Comparison of ENCODE assay signal across 9 cellular contexts in the genomic region with DNA sequence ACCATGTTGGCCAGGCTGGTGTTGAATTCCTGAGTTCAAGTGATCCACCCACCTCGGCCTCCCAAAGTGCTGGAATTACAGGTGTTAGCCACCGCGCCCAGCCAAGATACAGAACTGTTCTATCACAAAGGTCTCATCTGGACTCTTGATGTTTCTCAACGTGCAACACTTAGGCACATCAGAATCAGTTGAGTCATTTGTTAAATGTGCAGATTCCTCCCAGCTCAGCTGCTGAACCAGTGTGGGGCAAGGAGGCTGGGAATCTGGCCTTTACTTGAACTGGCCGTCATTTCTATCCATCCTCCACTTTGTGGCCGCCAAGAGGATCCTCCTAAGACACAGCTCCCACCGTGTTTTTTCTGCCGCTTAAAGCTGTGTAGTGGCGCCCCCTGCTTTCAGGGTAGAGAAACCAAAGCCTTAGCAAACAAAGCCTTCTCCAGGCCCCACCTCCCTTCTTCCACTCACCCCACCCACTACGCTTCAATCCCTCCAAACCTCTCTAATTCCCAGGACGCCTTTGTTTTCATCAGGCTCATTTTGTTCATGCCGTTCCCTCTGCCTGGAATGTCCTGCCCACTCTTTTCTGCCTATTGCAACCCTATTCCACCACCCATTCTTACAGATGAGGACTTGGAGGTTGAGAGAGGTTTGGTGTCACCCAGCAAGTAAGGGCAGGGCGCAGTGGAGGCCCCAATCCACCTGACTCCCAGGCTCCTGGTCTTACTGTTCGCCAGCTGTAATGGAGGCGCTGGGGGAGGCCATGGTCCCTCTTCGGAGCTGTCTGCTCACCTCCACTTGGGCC. TPM values are rescaled to one million over a fixed set of nuclear protein-coding genes. Genes with fewer than 3 reads are reported as not detected.
A peak's percentile ranks its signal among the peaks of the same experiment; 100 is the strongest.
DNase-seq lines count a peak whose midpoint lies in the region; ATAC-seq and TF ChIP-seq lines count a peak whose summit lies in the region.
"Had no signal": no experiment of that assay in that cellular context is flagged by ENCODE, and none has a peak within 500 bp of the region (broad histone marks: within the 10 kb centered on the region; RNA-seq: fewer than 3 reads in every experiment).

No MANE protein-coding gene starts in this region.

- H3K27me3 Mint-ChIP-seq in Calu3 (ENCODE audit: unreplicated experiment), result no peaks in the 10 kb centered on the region
- H3K27me3 Mint-ChIP-seq in activated CD8-positive, alpha-beta T cell treated with anti-CD3 and anti-CD28 coated beads for 36 hours, result peaks cover 19% of the 10 kb centered on the region
- peaks cover 29% of the 10 kb centered on the region for H3K27me3 Mint-ChIP-seq in activated T-helper 2 cell treated with anti-CD3 and anti-CD28 coated beads, Interferon-gamma antibody, Interleukin-2, Interleukin-4, amounts not matched to agents 10 μg/mL and 5 μg/mL and 100 μg/mL, durations not matched to agents 14 hours and 24 hours and 36 hours (ENCODE audit: low read depth)

- peak; percentile 37 for TF ChIP-seq EP300 in transverse colon (IDR thresholded peaks at IDR 0.05; ENCODE audit: low read depth)

- no peaks in the 10 kb centered on the region for H3K36me3 ChIP-seq in transverse colon

- peaks cover 41% of the 10 kb centered on the region for H3K27me3 ChIP-seq in transverse colon

- H3K27ac ChIP-seq in transverse colon, result peak overlapping the region; percentile 84 to 96 (median 85)

- no TSS peak for BruUV-seq in Calu3 (replicated peaks; lab: Mats Ljungman, UMichigan)

- DNase-seq in Calu3, result peak; percentile 45
- peak; percentile 80 for DNase-seq in HuH-7 (ENCODE audit: low spot score)
- peak; percentile 72 for DNase-seq in activated CD8-positive, alpha-beta T cell treated with anti-CD3 and anti-CD28 coated beads for 36 hours
- DNase-seq in iPS DF 19.7 (ENCODE audit: low read depth, low spot score), result peak; percentile 80
- peak; percentile 57 for DNase-seq in transverse colon
- DNase-seq in activated T-helper 2 cell treated with anti-CD3 and anti-CD28 coated beads, Interferon-gamma antibody, Interleukin-2, Interleukin-4, amounts not matched to agents 10 μg/mL and 5 μg/mL and 100 μg/mL, durations not matched to agents 14 hours and 24 hours and 36 hours (ENCODE audit: low spot score), result no peak

- intact Hi-C loops in Calu3 (cut with micrococcal nuclease; ENCODE audit: unreplicated experiment) (no loop called here), transverse colon (cut with DNase I; ENCODE audit: low total_unique reads) (no loop called here)
- intact Hi-C loops in activated CD8-positive, alpha-beta T cell treated with anti-CD3 and anti-CD28 coated beads for 36 hours (cut with micrococcal nuclease), result no loop called here
- intact Hi-C loops in activated T-helper 2 cell treated with anti-CD3 and anti-CD28 coated beads, Interferon-gamma antibody, Interleukin-2, Interleukin-4, amounts not matched to agents 10 μg/mL and 5 μg/mL and 100 μg/mL, durations not matched to agents 14 hours and 24 hours and 36 hours (cut with micrococcal nuclease), result loop anchor here (2.0 kb wide), 1 partner anchor 31 kb away; no protein-coding TSS in a partner anchor

- WGBS in transverse colon (ENCODE audit: low coverage in 1 of 2), 2 donors, result 66 to 77% methylated on average over 8 to 16 of the region's 16 CpGs

- no peak overlapping the region for H3K4me3 Mint-ChIP-seq in Calu3 (ENCODE audit: low read depth, unreplicated experiment)
- no peak overlapping the region for H3K4me3 Mint-ChIP-seq in activated CD8-positive, alpha-beta T cell treated with anti-CD3 and anti-CD28 coated beads for 36 hours
- H3K4me3 Mint-ChIP-seq in activated T-helper 2 cell treated with anti-CD3 and anti-CD28 coated beads, Interferon-gamma antibody, Interleukin-2, Interleukin-4, amounts not matched to agents 10 μg/mL and 5 μg/mL and 100 μg/mL, durations not matched to agents 14 hours and 24 hours and 36 hours (ENCODE audit: low read depth), result no peak overlapping the region

- H3K27ac Mint-ChIP-seq in Calu3 (ENCODE audit: unreplicated experiment), result no peak overlapping the region
- no peak overlapping the region for H3K27ac Mint-ChIP-seq in activated CD8-positive, alpha-beta T cell treated with anti-CD3 and anti-CD28 coated beads for 36 hours
- no peak overlapping the region for H3K27ac Mint-ChIP-seq in activated T-helper 2 cell treated with anti-CD3 and anti-CD28 coated beads, Interferon-gamma antibody, Interleukin-2, Interleukin-4, amounts not matched to agents 10 μg/mL and 5 μg/mL and 100 μg/mL, durations not matched to agents 14 hours and 24 hours and 36 hours

- no peaks in the 10 kb centered on the region for H3K9me3 ChIP-seq in transverse colon

- H3K36me3 Mint-ChIP-seq in Calu3 (ENCODE audit: insufficient read depth, unreplicated experiment), result no peaks in the 10 kb centered on the region
- no peaks in the 10 kb centered on the region for H3K36me3 Mint-ChIP-seq in activated CD8-positive, alpha-beta T cell treated with anti-CD3 and anti-CD28 coated beads for 36 hours (ENCODE audit: low read depth)
- no peaks in the 10 kb centered on the region for H3K36me3 Mint-ChIP-seq in activated T-helper 2 cell treated with anti-CD3 and anti-CD28 coated beads, Interferon-gamma antibody, Interleukin-2, Interleukin-4, amounts not matched to agents 10 μg/mL and 5 μg/mL and 100 μg/mL, durations not matched to agents 14 hours and 24 hours and 36 hours (ENCODE audit: low read depth)

- POLR2A ChIA-PET in activated CD8-positive, alpha-beta T cell treated with anti-CD3 and anti-CD28 coated beads for 36 hours (lab: Charles Lee), result interaction anchor here (0.7 kb wide), 1 partner anchor 23 kb away, joined by 3 read pairs; no protein-coding TSS in a partner anchor

- H3K4me3 ChIP-seq in transverse colon, result peak overlapping the region in 1 of 4 donors; percentile 14
- H3K4me3 ChIP-seq: lung had no signal

- no peaks in the 10 kb centered on the region for H3K9me3 Mint-ChIP-seq in Calu3 (ENCODE audit: low read depth, unreplicated experiment)
- no peaks in the 10 kb centered on the region for H3K9me3 Mint-ChIP-seq in activated CD8-positive, alpha-beta T cell treated with anti-CD3 and anti-CD28 coated beads for 36 hours
- H3K9me3 Mint-ChIP-seq in activated T-helper 2 cell treated with anti-CD3 and anti-CD28 coated beads, Interferon-gamma antibody, Interleukin-2, Interleukin-4, amounts not matched to agents 10 μg/mL and 5 μg/mL and 100 μg/mL, durations not matched to agents 14 hours and 24 hours and 36 hours, result no peaks in the 10 kb centered on the region

- in situ Hi-C loops in transverse colon (cut with MboI; ENCODE audit: low pct_ligation_motif_present in 1 of 4, low pct_unique_long_range_greater_than_20kb in 1 of 4, low sequenced_read_pairs in 3 of 4), result no loop called here

- ATAC-seq in activated CD8-positive, alpha-beta T cell treated with anti-CD3 and anti-CD28 coated beads for 36 hours, result peak; percentile 77
- ATAC-seq in GM21515 (IDR thresholded peaks at IDR 0.05; ENCODE audit: unreplicated experiment), result no peak
- no peak for ATAC-seq in HG03025 (IDR thresholded peaks at IDR 0.05; ENCODE audit: low FRiP score, unreplicated experiment)

- H3K4me1 ChIP-seq in transverse colon, result peaks cover 6 to 21% (median 16%) of the 10 kb centered on the region in 4 donors

- no peaks in the 10 kb centered on the region for H3K4me1 Mint-ChIP-seq in Calu3 (ENCODE audit: low read depth, unreplicated experiment)
- no peaks in the 10 kb centered on the region for H3K4me1 Mint-ChIP-seq in activated CD8-positive, alpha-beta T cell treated with anti-CD3 and anti-CD28 coated beads for 36 hours (ENCODE audit: low read depth)
- no peaks in the 10 kb centered on the region for H3K4me1 Mint-ChIP-seq in activated T-helper 2 cell treated with anti-CD3 and anti-CD28 coated beads, Interferon-gamma antibody, Interleukin-2, Interleukin-4, amounts not matched to agents 10 μg/mL and 5 μg/mL and 100 μg/mL, durations not matched to agents 14 hours and 24 hours and 36 hours (ENCODE audit: low read depth)

- TF ChIP-seq POLR2A in transverse colon (IDR thresholded peaks at IDR 0.05), result peak; percentile 25

- CTCF ChIA-PET in Calu3 (lab: Charles Lee), result interaction anchor here (1.0 kb wide), 1 partner anchor 31 kb away, joined by 3 read pairs; no protein-coding TSS in a partner anchor
- CTCF ChIA-PET in activated CD8-positive, alpha-beta T cell treated with anti-CD3 and anti-CD28 coated beads for 36 hours (lab: Charles Lee), result interaction anchor here (0.7 to 4.3 kb wide), 11 partner anchors 10 to 107 kb away, joined by 3 to 35 read pairs (median 3); no protein-coding TSS in a partner anchor

- TF ChIP-seq CTCF in Calu3 (IDR thresholded peaks at IDR 0.05; ENCODE audit: unreplicated experiment) (no peak), transverse colon (IDR thresholded peaks at IDR 0.05) (peak; percentile 29 to 57 (median 44))
- TF ChIP-seq CTCF in activated CD8-positive, alpha-beta T cell treated with anti-CD3 and anti-CD28 coated beads for 36 hours (IDR thresholded peaks at IDR 0.05), result peak; percentile 66

RNA-seq across cellular contexts. Expression of gene SPEG, which starts 0.8 kb away (rescaled TPM):
- total RNA-seq in Calu3 (2022), result 13.4 and 16.7 TPM in 2 replicates
- 1 to 10 TPM; 2.1 to 2.3 TPM for total RNA-seq in activated CD8-positive, alpha-beta T cell treated with anti-CD3 and anti-CD28 coated beads for 36 hours
- total RNA-seq in transverse colon, result 10 to 100 TPM; 26.5 to 95.8 (median 48.5) TPM
- total RNA-seq in activated T-helper 2 cell treated with anti-CD3 and anti-CD28 coated beads, Interferon-gamma antibody, Interleukin-2, Interleukin-4, amounts not matched to agents 10 μg/mL and 5 μg/mL and 100 μg/mL, durations not matched to agents 14 hours and 24 hours and 36 hours, result not detected in 2 replicates

RNA-seq across cellular contexts. Expression of gene DES, which starts 15.7 kb away (rescaled TPM):
- total RNA-seq in Calu3 (2022) (not detected in 2 replicates), transverse colon (over 10,000 TPM in 1 of 4 donors, 1,000 to 10,000 TPM in 2, 100 to 1,000 TPM in 1; 1,000 to 12,373 (median 1,519) TPM)
- not detected for total RNA-seq in activated CD8-positive, alpha-beta T cell treated with anti-CD3 and anti-CD28 coated beads for 36 hours
- not detected in 2 replicates for total RNA-seq in activated T-helper 2 cell treated with anti-CD3 and anti-CD28 coated beads, Interferon-gamma antibody, Interleukin-2, Interleukin-4, amounts not matched to agents 10 μg/mL and 5 μg/mL and 100 μg/mL, durations not matched to agents 14 hours and 24 hours and 36 hours

RNA-seq across cellular contexts. Expression of gene DNPEP, which starts 46.2 kb away (rescaled TPM):
- total RNA-seq in Calu3 (2022), result 70.3 and 75.1 TPM in 2 replicates
- total RNA-seq in activated CD8-positive, alpha-beta T cell treated with anti-CD3 and anti-CD28 coated beads for 36 hours, result 100 to 1,000 TPM; 112 to 113 TPM
- 100 to 1,000 TPM in 2 of 4 donors, 10 to 100 TPM in 2; 61.3 to 142 (median 104) TPM for total RNA-seq in transverse colon
- 117 and 120 TPM in 2 replicates for total RNA-seq in activated T-helper 2 cell treated with anti-CD3 and anti-CD28 coated beads, Interferon-gamma antibody, Interleukin-2, Interleukin-4, amounts not matched to agents 10 μg/mL and 5 μg/mL and 100 μg/mL, durations not matched to agents 14 hours and 24 hours and 36 hours

Comparison
In these comparisons a context has a peak if more than half of its experiments do, and no peak if none do; other contexts are left out.
1. RNA of gene DES, which starts 15.7 kb away (total RNA-seq): 1,000 to 12,373 TPM in transverse colon; not detected in Calu3, not detected in activated CD8-positive, alpha-beta T cell treated with anti-CD3 and anti-CD28 coated beads for 36 hours and not detected in activated T-helper 2 cell treated with anti-CD3 and anti-CD28 coated beads, Interferon-gamma antibody, Interleukin-2, Interleukin-4, amounts not matched to agents 10 μg/mL and 5 μg/mL and 100 μg/mL, durations not matched to agents 14 hours and 24 hours and 36 hours; every median in the first group is over 100 times any median in the second.